14 cellular contexts compared by ENCODE assay signal in the genomic region with DNA sequence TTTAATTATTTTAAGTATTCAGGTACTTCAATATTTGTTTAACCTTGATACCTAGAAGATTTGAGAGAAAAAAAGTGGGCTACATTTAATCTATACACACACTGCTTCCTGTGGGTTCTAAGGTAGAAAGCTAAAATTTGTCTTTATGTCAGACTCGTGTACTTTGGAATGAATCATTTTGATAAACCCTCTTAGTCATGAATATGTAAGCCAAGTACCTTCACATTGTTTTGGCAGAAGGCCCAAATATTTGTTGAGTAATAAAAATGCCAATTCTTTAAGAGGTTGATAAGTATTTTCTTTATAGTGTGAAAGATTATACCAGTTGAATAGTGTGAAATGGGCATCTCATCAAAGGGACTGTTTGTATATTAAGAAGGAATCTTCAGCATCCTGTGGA.
A peak's percentile ranks its signal among the peaks of the same experiment; 100 is the strongest.
DNase-seq lines count a peak whose midpoint lies in the region; ATAC-seq and TF ChIP-seq lines count a peak whose summit lies in the region.
"Had no signal": no experiment of that assay in that cellular context is flagged by ENCODE, and none has a peak within 500 bp of the region (broad histone marks: within the 10 kb centered on the region; RNA-seq: fewer than 3 reads in every experiment).

No MANE protein-coding gene starts in this region.

- peak overlapping the region; percentile 23 for H3K4me2 ChIP-seq in mammary epithelial cell (ENCODE audit: insufficient read depth, low read depth, low read length)
- H3K4me2 ChIP-seq: BLaER1 had no signal

- H3K36me3 ChIP-seq in mammary epithelial cell (ENCODE audit: insufficient read depth, low read length), result no peaks in the 10 kb centered on the region
- H3K36me3 ChIP-seq: BLaER1, Peyer's patch, right lobe of liver had no signal

- H3K4me1 ChIP-seq in mammary epithelial cell (ENCODE audit: insufficient read depth, low read length), result peaks cover 8% of the 10 kb centered on the region
- H3K4me1 ChIP-seq: BLaER1, Peyer's patch, right lobe of liver had no signal

- no peak for ATAC-seq in Right ventricle myocardium superior (ENCODE audit: poor library complexity)

- 7% methylated on average over 1 of the region's 1 CpG for WGBS in mammary epithelial cell (ENCODE audit: low coverage, missing lambda C conversion rate)

- dilution Hi-C loops in mammary epithelial cell (cut with HindIII; ENCODE audit: low sequenced_read_pairs), result no loop called here

- no peak overlapping the region for H3K9ac ChIP-seq in mammary epithelial cell (ENCODE audit: insufficient read depth, low read length)
- H3K9ac ChIP-seq: BLaER1 had no signal

- no peak overlapping the region for H3K27ac ChIP-seq in mammary epithelial cell (ENCODE audit: insufficient read depth, low read depth, low read length)
- H3K27ac ChIP-seq: BLaER1, Peyer's patch, right lobe of liver had no signal

- H3K9me3 ChIP-seq in mammary epithelial cell (replicated peaks; ENCODE audit: insufficient read depth, low read length), result no peaks in the 10 kb centered on the region
- H3K9me3 ChIP-seq: BLaER1, Peyer's patch, right lobe of liver had no signal

- no peaks in the 10 kb centered on the region for H3K79me2 ChIP-seq in mammary epithelial cell (ENCODE audit: insufficient read depth, low read length)

- peaks cover 2% of the 10 kb centered on the region for H3K27me3 ChIP-seq in mammary epithelial cell (ENCODE audit: insufficient read depth, low read length)
- H3K27me3 ChIP-seq: BLaER1, Peyer's patch, right lobe of liver had no signal

- CTCF ChIA-PET in mammary epithelial cell (lab: Charles Lee; ENCODE audit: low non-redundant PET), result no interaction called here

- DNase-seq in DMS79 (lab: John Stamatoyannopoulos, UW) (peak; percentile 2), LHCN-M2 (ENCODE audit: low read depth) (peak; percentile 69), mammary epithelial cell (peak; percentile 80), kidney tubule cell (ENCODE audit: low spot score) (peak; percentile 56), amniotic stem cell (lab: John Stamatoyannopoulos, UW) (no peak), HuH-7 (ENCODE audit: low spot score) (no peak), Right ventricle myocardium superior (no peak)
- DNase-seq in activated CD8-positive, alpha-beta memory T cell treated with anti-CD3 and anti-CD28 coated beads, Interleukin-2, amount 50 U/mL, for 48 hours, result no peak
- DNase-seq: activated CD4-positive, alpha-beta T cell treated with anti-CD3 and anti-CD28 coated beads, Interleukin-2, amount 10 ng/mL, durations not matched to agents 24 days and 14 days; islet precursor cell; Kasumi-1; Peyer's patch; right lobe of liver had no signal

- no peak for TF ChIP-seq CTCF in mammary epithelial cell (conservative IDR thresholded peaks at IDR 0.05 in 1 of 2, IDR thresholded peaks at IDR 0.05 in 1 of 2; ENCODE audit: extremely low read depth in 1 of 2, insufficient read depth in 1 of 2, low read depth in 1 of 2, low read length in 2 of 2)

- BruUV-seq in mammary epithelial cell (replicated peaks; lab: Mats Ljungman, UMichigan), result no TSS peak

- H2AFZ ChIP-seq in mammary epithelial cell (ENCODE audit: low read depth, low read length), result no peak overlapping the region

- no peaks in the 10 kb centered on the region for H4K20me1 ChIP-seq in mammary epithelial cell (ENCODE audit: insufficient read depth, low read length)
- H4K20me1 ChIP-seq: BLaER1 had no signal

- intact Hi-C loops in mammary epithelial cell (cut with micrococcal nuclease) (no loop called here), Right ventricle myocardium superior (cut with DNase I) (no loop called here)

- in situ Hi-C loops in mammary epithelial cell (cut with MboI; ENCODE audit: low sequenced_read_pairs in 2 of 2), result no loop called here

- H3K4me3 ChIP-seq in mammary epithelial cell (replicated peaks in 1 of 3; ENCODE audit: insufficient read depth in 1 of 3, low read depth in 2 of 3, low read length in 3 of 3), result no peak overlapping the region
- H3K4me3 ChIP-seq: BLaER1, Peyer's patch, right lobe of liver had no signal

Comparison
In these comparisons a context has a peak if more than half of its experiments do, and no peak if none do; other contexts are left out.
1. DNase-seq: peak in DMS79 (single experiment), LHCN-M2 (single experiment), mammary epithelial cell (single experiment) and kidney tubule cell (single experiment); none in activated CD8-positive, alpha-beta memory T cell treated with anti-CD3 and anti-CD28 coated beads, Interleukin-2, amount 50 U/mL, for 48 hours (single experiment), amniotic stem cell (single experiment), HuH-7 (single experiment) and Right ventricle myocardium superior (single experiment).